In the genomic region with DNA sequence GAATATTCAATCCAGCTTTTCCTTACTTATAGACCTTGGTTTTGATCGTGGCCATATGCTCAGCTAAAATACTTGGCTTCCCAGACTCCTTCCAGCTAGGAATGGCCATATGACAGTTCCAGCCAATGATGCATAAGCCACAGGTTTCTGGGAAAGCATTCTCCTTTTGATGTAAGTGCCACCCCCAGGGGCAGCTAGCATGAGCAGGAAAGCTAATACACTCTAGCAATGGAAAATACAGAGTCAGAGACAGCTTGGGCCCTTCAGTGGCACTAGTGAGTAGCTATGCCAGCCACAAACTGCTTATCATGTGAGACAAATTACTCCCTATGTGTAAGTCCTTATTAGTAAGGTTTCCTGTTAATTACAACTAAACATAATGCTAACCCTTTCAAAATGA, we compare ENCODE assay signal across 12 cellular contexts. TPM values are rescaled to one million over a fixed set of nuclear protein-coding genes. Genes with fewer than 3 reads are reported as not detected.
DNase-seq lines count a peak whose midpoint lies in the region; ATAC-seq and TF ChIP-seq lines count a peak whose summit lies in the region.
"Had no signal": no experiment of that assay in that cellular context is flagged by ENCODE, and none has a peak within 500 bp of the region (broad histone marks: within the 10 kb centered on the region; RNA-seq: fewer than 3 reads in every experiment).

No MANE protein-coding gene starts in this region.

- intact Hi-C loops in activated CD4-positive, alpha-beta T cell treated with anti-CD3 and anti-CD28 coated beads for 36 hours (cut with DNase I, micrococcal nuclease) = loop anchor here (1.0 to 2.0 kb wide), 4 partner anchors 8 to 26 kb away; partner anchors contain the start of gene TBC1D2B (in 1 of the 2)
- intact Hi-C loops in Panc1 (cut with micrococcal nuclease; ENCODE audit: unreplicated experiment) = no loop called here

- peak overlapping the region; percentile 90 for H3K27ac Mint-ChIP-seq in activated CD4-positive, alpha-beta T cell treated with anti-CD3 and anti-CD28 coated beads for 36 hours
- peak overlapping the region; percentile 97 for H3K27ac Mint-ChIP-seq in central memory CD8-positive, alpha-beta T cell (ENCODE audit: low read depth)
- H3K27ac Mint-ChIP-seq: progenitor cell of endocrine pancreas had no signal

- peaks cover 44% of the 10 kb centered on the region for H3K36me3 Mint-ChIP-seq in activated CD4-positive, alpha-beta T cell treated with anti-CD3 and anti-CD28 coated beads for 36 hours (ENCODE audit: low read depth)
- H3K36me3 Mint-ChIP-seq in central memory CD8-positive, alpha-beta T cell (ENCODE audit: insufficient read depth) = peaks cover 47% of the 10 kb centered on the region

- H3K27me3 ChIP-seq in Panc1 (ENCODE audit: control insufficient read depth, insufficient read depth, low read length) (no peaks in the 10 kb centered on the region), smooth muscle cell (ENCODE audit: low read depth) (no peaks in the 10 kb centered on the region)
- H3K27me3 ChIP-seq: SJCRH30 had no signal

- H3K9me3 Mint-ChIP-seq in activated CD4-positive, alpha-beta T cell treated with anti-CD3 and anti-CD28 coated beads for 36 hours (ENCODE audit: low read depth) = no peaks in the 10 kb centered on the region
- no peaks in the 10 kb centered on the region for H3K9me3 Mint-ChIP-seq in central memory CD8-positive, alpha-beta T cell

- in situ Hi-C loops in Panc1 (cut with HindIII; ENCODE audit: low pct_unique_long_range_greater_than_20kb, low sequenced_read_pairs) = no loop called here

- no peaks in the 10 kb centered on the region for H3K36me3 ChIP-seq in Panc1 (ENCODE audit: control insufficient read depth, insufficient read depth, low read length)
- H3K36me3 ChIP-seq in smooth muscle cell (ENCODE audit: low read depth) = no peaks in the 10 kb centered on the region

- no peaks in the 10 kb centered on the region for H3K27me3 Mint-ChIP-seq in activated CD4-positive, alpha-beta T cell treated with anti-CD3 and anti-CD28 coated beads for 36 hours
- H3K27me3 Mint-ChIP-seq in central memory CD8-positive, alpha-beta T cell = no peaks in the 10 kb centered on the region

- peak; percentile 27 for ATAC-seq in activated CD4-positive, alpha-beta T cell treated with anti-CD3 and anti-CD28 coated beads for 36 hours
- ATAC-seq in Panc1 = 0 out of 2 replicates have a peak, but pooled peaks have one; percentile 26
- ATAC-seq in central memory CD8-positive, alpha-beta T cell (replicated peaks; ENCODE audit: extremely low read depth, poor library complexity, severe bottlenecking) = no peak
- no peak for ATAC-seq in GM21367 (IDR thresholded peaks at IDR 0.05; ENCODE audit: unreplicated experiment)
- ATAC-seq in left lobe of liver = no peak

- peak overlapping the region; percentile 37 for H3K4me2 ChIP-seq in smooth muscle cell

- H3K9me3 ChIP-seq in Panc1 (ENCODE audit: control insufficient read depth, insufficient read depth, low read depth, low read length) = no peaks in the 10 kb centered on the region
- H3K9me3 ChIP-seq in smooth muscle cell (replicated peaks; ENCODE audit: low read depth) = no peaks in the 10 kb centered on the region
- H3K9me3 ChIP-seq: SJCRH30 had no signal

- peaks cover 91% of the 10 kb centered on the region for H4K20me1 ChIP-seq in smooth muscle cell (ENCODE audit: low read depth)

- H3K9ac ChIP-seq in smooth muscle cell (ENCODE audit: low read depth) = no peak overlapping the region

- DNase-seq in activated CD4-positive, alpha-beta T cell treated with anti-CD3 and anti-CD28 coated beads for 36 hours = peak; percentile 62
- no peak for DNase-seq in activated CD4-positive, alpha-beta T cell treated with anti-CD3 and anti-CD28 coated beads, Interleukin-2, amount 50 U/mL, for 1 hour
- DNase-seq in Panc1 (ENCODE audit: low read depth, low spot score) (no peak), smooth muscle cell (lab: John Stamatoyannopoulos, UW; ENCODE audit: unreplicated experiment) (no peak), left lobe of liver (ENCODE audit: low spot score) (no peak), NCI-H187 (lab: John Stamatoyannopoulos, UW) (no peak)
- no peak for DNase-seq in central memory CD8-positive, alpha-beta T cell (ENCODE audit: low spot score in 2 of 2)
- DNase-seq: ACHN, SJCRH30 had no signal

- TF ChIP-seq CTCF in Panc1 (IDR thresholded peaks at IDR 0.05) (0 out of 2 replicates have a peak, but pooled peaks have one; percentile 4), smooth muscle cell (IDR thresholded peaks at IDR 0.05; ENCODE audit: borderline replicate concordance, insufficient read depth, poor library complexity, severe bottlenecking) (no peak)

- CTCF ChIA-PET in activated CD4-positive, alpha-beta T cell treated with anti-CD3 and anti-CD28 coated beads for 36 hours (lab: Charles Lee) = interaction anchor here (0.6 to 10.3 kb wide), 12 partner anchors 10 to 84 kb away, joined by 3 to 74 read pairs (median 4); partner anchors contain the start of gene TBC1D2B
- CTCF ChIA-PET in Panc1 (lab: Charles Lee) = interaction anchor here (0.5 to 0.6 kb wide), 2 partner anchors 11 to 1978 kb away, joined by 3 to 5 read pairs; no protein-coding TSS in a partner anchor

- no peak overlapping the region for H2AFZ ChIP-seq in smooth muscle cell (ENCODE audit: low read depth)

- POLR2A ChIA-PET in activated CD4-positive, alpha-beta T cell treated with anti-CD3 and anti-CD28 coated beads for 36 hours (lab: Charles Lee) = interaction anchor here (0.6 to 1.9 kb wide), 5 partner anchors 8 to 98 kb away, joined by 3 to 13 read pairs (median 4); partner anchors contain the start of gene IDH3A
- POLR2A ChIA-PET in Panc1 (lab: Charles Lee) = no interaction called here

- WGBS in smooth muscle cell (ENCODE audit: low lambda C conversion rate) = 50% methylated on average over 1 of the region's 1 CpG

- peaks cover 62% of the 10 kb centered on the region for H3K4me1 ChIP-seq in Panc1 (ENCODE audit: control insufficient read depth, insufficient read depth, low read length)
- peaks cover 26% of the 10 kb centered on the region for H3K4me1 ChIP-seq in smooth muscle cell (ENCODE audit: low read depth)

- H3K4me1 Mint-ChIP-seq in activated CD4-positive, alpha-beta T cell treated with anti-CD3 and anti-CD28 coated beads for 36 hours = peaks cover 99% of the 10 kb centered on the region
- H3K4me1 Mint-ChIP-seq in central memory CD8-positive, alpha-beta T cell = peaks cover 88% of the 10 kb centered on the region

- H3K4me3 Mint-ChIP-seq in activated CD4-positive, alpha-beta T cell treated with anti-CD3 and anti-CD28 coated beads for 36 hours = no peak overlapping the region
- peak overlapping the region; percentile 75 for H3K4me3 Mint-ChIP-seq in central memory CD8-positive, alpha-beta T cell

- peaks cover 10% of the 10 kb centered on the region for H3F3A ChIP-seq in smooth muscle cell (ENCODE audit: low read depth)

- no TSS peak for BruUV-seq in Panc1 (replicated peaks; lab: Mats Ljungman, UMichigan)

- H3K79me2 ChIP-seq in smooth muscle cell (ENCODE audit: low read depth) = peaks cover 24% of the 10 kb centered on the region

- H3K4me3 ChIP-seq in Panc1 (ENCODE audit: low read depth in 2 of 2, low read length in 2 of 2) = no peak overlapping the region
- H3K4me3 ChIP-seq in smooth muscle cell = no peak overlapping the region
- H3K4me3 ChIP-seq: SJCRH30 had no signal

- peak overlapping the region; percentile 75 for H3K27ac ChIP-seq in Panc1 (ENCODE audit: low read length)
- peak overlapping the region; percentile 81 for H3K27ac ChIP-seq in smooth muscle cell (ENCODE audit: low read depth)
- H3K27ac ChIP-seq: SJCRH30 had no signal

RNA-seq across cellular contexts. Expression of gene TBC1D2B, which starts 26.7 kb away (rescaled TPM):
- 10 to 100 TPM; 49.3 to 52.0 TPM for total RNA-seq in activated CD4-positive, alpha-beta T cell treated with anti-CD3 and anti-CD28 coated beads for 36 hours
- 59.3 TPM for total RNA-seq in Panc1 (2021; ENCODE audit: unreplicated experiment)
- 45.7 TPM for polyA plus RNA-seq in Panc1 (2012; ENCODE audit: insufficient read length)
- 19.4 and 31.9 TPM in 2 replicates for total RNA-seq in smooth muscle cell
- 14.2 and 16.1 TPM in 2 replicates for polyA plus RNA-seq in smooth muscle cell
- total RNA-seq in left lobe of liver = 50.4 TPM

RNA-seq across cellular contexts. Expression of gene SH2D7, which starts 41.5 kb away (rescaled TPM):
- not detected for total RNA-seq in activated CD4-positive, alpha-beta T cell treated with anti-CD3 and anti-CD28 coated beads for 36 hours
- total RNA-seq in Panc1 (2021; ENCODE audit: unreplicated experiment) = not detected
- 0.38 TPM for polyA plus RNA-seq in Panc1 (2012; ENCODE audit: insufficient read length)
- total RNA-seq in smooth muscle cell = not detected in 2 replicates
- 0.07 and 0.34 TPM in 2 replicates for polyA plus RNA-seq in smooth muscle cell
- total RNA-seq in left lobe of liver = not detected
- total RNA-seq: progenitor cell of endocrine pancreas had no signal
- polyA plus RNA-seq: keratinocyte had no signal

Comparison
In these comparisons a context has a peak if more than half of its experiments do, and no peak if none do; other contexts are left out.
1. ATAC-seq: peak in activated CD4-positive, alpha-beta T cell treated with anti-CD3 and anti-CD28 coated beads for 36 hours (single experiment) and Panc1 (single experiment); none in central memory CD8-positive, alpha-beta T cell (single experiment), GM21367 (single experiment) and left lobe of liver (single experiment).